ENCODE assay signal across 19 cellular contexts in the genomic region with DNA sequence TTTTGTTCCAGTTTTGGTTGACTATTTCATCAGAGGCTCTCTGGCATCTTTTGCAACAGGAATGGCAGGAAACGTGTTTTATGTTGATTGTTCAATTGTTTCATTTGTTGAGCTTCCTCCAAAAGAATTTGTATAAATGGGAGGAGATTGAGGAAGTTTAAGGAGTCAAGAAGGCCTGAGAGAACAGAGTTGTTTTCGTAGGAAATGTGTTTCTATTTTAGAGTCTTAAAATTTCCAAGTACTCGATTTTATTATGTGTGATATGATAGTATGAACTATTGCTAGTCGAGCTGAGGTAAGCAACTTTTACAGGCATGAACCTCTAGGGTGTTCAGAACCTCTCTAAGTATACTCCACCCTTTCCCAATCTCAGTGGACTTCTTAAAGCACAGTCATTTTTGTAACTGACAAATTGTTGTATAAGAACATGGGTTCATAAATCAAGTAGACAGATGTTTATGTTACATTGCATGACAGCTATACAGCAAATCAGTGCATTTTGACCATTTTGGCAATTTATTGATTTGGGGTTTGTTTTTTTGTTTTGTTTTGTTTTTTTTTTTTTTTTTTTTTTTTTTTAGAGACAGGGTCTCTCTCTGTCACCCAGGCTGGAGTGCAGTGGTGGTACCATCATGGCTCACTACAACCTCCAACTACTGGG. TPM values are rescaled to one million over a fixed set of nuclear protein-coding genes. Genes with fewer than 3 reads are reported as not detected.
DNase-seq lines count a peak whose midpoint lies in the region; ATAC-seq and TF ChIP-seq lines count a peak whose summit lies in the region.
"Had no signal": no experiment of that assay in that cellular context is flagged by ENCODE, and none has a peak within 500 bp of the region (broad histone marks: within the 10 kb centered on the region; RNA-seq: fewer than 3 reads in every experiment).

No MANE protein-coding gene starts in this region.

- ATAC-seq in sciatic nerve = peak; percentile 57
- ATAC-seq in GM18517 (IDR thresholded peaks at IDR 0.05; ENCODE audit: unreplicated experiment) = no peak
- ATAC-seq: WTC11 had no signal

- H3K79me1 ChIP-seq in H9 (ENCODE audit: insufficient read depth, low read depth, low read length, poor library complexity, severe bottlenecking) (no peaks in the 10 kb centered on the region), trophoblast cell (ENCODE audit: low read length) (no peaks in the 10 kb centered on the region)

- no peak overlapping the region for H2AK5ac ChIP-seq in H9 (ENCODE audit: insufficient read length, low read length)
- H2AK5ac ChIP-seq in trophoblast cell (ENCODE audit: low read length) = no peak overlapping the region

- H3K9ac ChIP-seq in SK-N-MC (ENCODE audit: insufficient read length) = no peak overlapping the region
- no peak overlapping the region for H3K9ac ChIP-seq in H9 (ENCODE audit: extremely low read depth, insufficient read length, low read length)
- no peak overlapping the region for H3K9ac ChIP-seq in trophoblast cell (ENCODE audit: low read length)

- H3K4me1 Mint-ChIP-seq in H9 = peaks cover 5 to 10% of the 10 kb centered on the region in 2 experiments; a peak in 3 of 4 replicates

- peak; percentile 30 for DNase-seq in GM04503 (ENCODE audit: low read depth)
- no peak for DNase-seq in SK-N-MC (ENCODE audit: low read depth, low spot score)
- peak; percentile 11 for DNase-seq in fibroblast of gingiva (ENCODE audit: low read depth)
- no peak for DNase-seq in sciatic nerve (ENCODE audit: low spot score)
- DNase-seq in H9 = no peak
- no peak for DNase-seq in BE2C
- DNase-seq in trophoblast cell = no peak
- DNase-seq: activated CD8-positive, alpha-beta memory T cell treated with anti-CD3 and anti-CD28 coated beads, Interleukin-2, amount 50 U/mL, for 48 hours; Caco-2; foreskin melanocyte; NCI-H1694 treated with DMSO at 0.1 percent for 48 hours; NCI-H748 treated with DMSO at 0.1 percent for 48 hours; SHP77 treated with DMSO at 0.1 percent for 48 hours had no signal

- H3K27ac ChIP-seq in SK-N-MC = peak overlapping the region; percentile 88
- H3K27ac ChIP-seq in H9 (ENCODE audit: insufficient read length, low read depth, low read length) = no peak overlapping the region
- H3K27ac ChIP-seq in trophoblast cell (ENCODE audit: low read depth, low read length) = no peak overlapping the region

- H2BK12ac ChIP-seq in H9 (ENCODE audit: insufficient read length, low read depth, low read length) = no peak overlapping the region
- no peak overlapping the region for H2BK12ac ChIP-seq in trophoblast cell (ENCODE audit: low read length)

- H3K36me3 ChIP-seq in SK-N-MC (ENCODE audit: insufficient read depth, low read length) (peaks cover 35% of the 10 kb centered on the region), BE2C (peaks cover 6% of the 10 kb centered on the region), trophoblast cell (ENCODE audit: control insufficient read depth in 1 of 2, insufficient read depth in 2 of 2, low read length in 2 of 2) (peaks cover 0 to 8% of the 10 kb centered on the region in 2 experiments)

- no peak overlapping the region for H2BK5ac ChIP-seq in H9 (ENCODE audit: insufficient read length, low read length)
- H2BK5ac ChIP-seq in trophoblast cell (ENCODE audit: low read depth, low read length, poor library complexity) = no peak overlapping the region

- H3K18ac ChIP-seq in H9 (ENCODE audit: insufficient read length, low read depth, low read length) = no peak overlapping the region
- H3K18ac ChIP-seq in trophoblast cell (ENCODE audit: low read length) = no peak overlapping the region

- H4K91ac ChIP-seq in H9 (ENCODE audit: insufficient read length, low read depth, low read length) (no peak overlapping the region), trophoblast cell (ENCODE audit: low read depth, low read length) (no peak overlapping the region)

- peaks cover 12 to 28% (median 28%) of the 10 kb centered on the region in 3 experiments for H3K36me3 Mint-ChIP-seq in H9 (ENCODE audit: insufficient read depth in 1 of 3, low read depth in 3 of 3)

- no peak overlapping the region for H3K4ac ChIP-seq in H9 (ENCODE audit: low read depth, low read length)
- H3K4ac ChIP-seq in trophoblast cell (ENCODE audit: low read depth, low read length) = no peak overlapping the region

- H4K20me1 ChIP-seq in H9 (ENCODE audit: control insufficient read depth, insufficient read depth, insufficient read length) = no peaks in the 10 kb centered on the region

- H2BK120ac ChIP-seq in H9 (ENCODE audit: low read depth, low read length, poor library complexity, severe bottlenecking) (no peak overlapping the region), trophoblast cell (ENCODE audit: insufficient read depth, low read length, poor library complexity) (no peak overlapping the region)

- intact Hi-C loops in sciatic nerve (cut with DNase I) = no loop called here

- H3K27ac Mint-ChIP-seq in H9 = no peak overlapping the region; a peak in 1 of 7 replicates
- H3K27ac Mint-ChIP-seq: activated naive CD4-positive, alpha-beta T cell treated with anti-CD3 and anti-CD28 coated beads, Interleukin-2, amount 50 U/mL, for 72 hours; IgD-negative memory B cell; stimulated activated naive CD8-positive, alpha-beta T cell treated with anti-CD3 and anti-CD28 coated beads, Interleukin-15, Interleukin-2, amounts not matched to agents 100 ng/mL and 50 ng/mL, for 24 hours; WTC11 had no signal

- H4K8ac ChIP-seq in H9 (replicated peaks; ENCODE audit: insufficient read length, low read depth, low read length) (no peak overlapping the region), trophoblast cell (ENCODE audit: low read depth, low read length) (no peak overlapping the region)

- no peak overlapping the region for H2BK20ac ChIP-seq in H9 (ENCODE audit: low read depth, low read length, poor library complexity, severe bottlenecking)

- H3K4me2 ChIP-seq in H9 (ENCODE audit: insufficient read depth, insufficient read length, low read length) = no peak overlapping the region
- no peak overlapping the region for H3K4me2 ChIP-seq in trophoblast cell (ENCODE audit: low read length)

- H3K27me3 ChIP-seq in H9 (ENCODE audit: insufficient read depth, low read length) = no peaks in the 10 kb centered on the region
- no peaks in the 10 kb centered on the region for H3K27me3 ChIP-seq in BE2C
- H3K27me3 ChIP-seq in trophoblast cell (ENCODE audit: insufficient read depth, low read length) = no peaks in the 10 kb centered on the region

- H3T11ph ChIP-seq in H9 (ENCODE audit: low read length) = no peak overlapping the region

- H2BK15ac ChIP-seq in H9 (ENCODE audit: low read depth, low read length) = no peak overlapping the region

- H3K9me3 ChIP-seq in SK-N-MC (ENCODE audit: low read depth, low read length) (peaks cover 10% of the 10 kb centered on the region; the same call in 1 of the 2 replicates), H9 (ENCODE audit: control insufficient read depth, low read depth, low read length) (no peaks in the 10 kb centered on the region), BE2C (no peaks in the 10 kb centered on the region), trophoblast cell (ENCODE audit: insufficient read depth, low read depth, low read length) (no peaks in the 10 kb centered on the region)
- H3K9me3 ChIP-seq: Caco-2 had no signal

- WGBS in H9 (ENCODE audit: extremely low coverage, insufficient read length, low lambda C conversion rate) = no CpG with 5 or more reads among the region's 4 CpGs
- WGBS in trophoblast cell (ENCODE audit: extremely low coverage, insufficient coverage, insufficient read length) = no CpG with 5 or more reads among the region's 4 CpGs

- H3K56ac ChIP-seq in H9 (ENCODE audit: insufficient read length, low read depth, low read length) = no peak overlapping the region

- H3K4me3 ChIP-seq in SK-N-MC (peak overlapping the region; percentile 48; the same call in 1 of the 2 replicates), BE2C (ENCODE audit: low read depth, low read length) (no peak overlapping the region), trophoblast cell (ENCODE audit: low read depth, low read length) (no peak overlapping the region)

- H3K4me1 ChIP-seq in H9 (ENCODE audit: insufficient read depth, low read length) (no peaks in the 10 kb centered on the region), BE2C (no peaks in the 10 kb centered on the region), trophoblast cell (ENCODE audit: control insufficient read depth in 1 of 2, insufficient read depth in 2 of 2, low read length in 2 of 2) (no peaks in the 10 kb centered on the region)
- H3K4me1 ChIP-seq: Caco-2 had no signal

- H3K9me3 Mint-ChIP-seq in H9 = peaks cover 22% of the 10 kb centered on the region in 2 experiments; a peak in 4 of 5 replicates

- H3K14ac ChIP-seq in H9 (ENCODE audit: insufficient read depth, low read length) (no peak overlapping the region), trophoblast cell (ENCODE audit: low read length) (no peak overlapping the region)

- no peak overlapping the region for H3K23ac ChIP-seq in H9 (ENCODE audit: insufficient read length, low read depth, low read length)
- no peak overlapping the region for H3K23ac ChIP-seq in trophoblast cell (ENCODE audit: low read length)

- TF ChIP-seq CTCF in H9 (conservative IDR thresholded peaks at IDR 0.05) (no peak), BE2C (IDR thresholded peaks at IDR 0.05; ENCODE audit: low read depth, low read length) (no peak)

- H4K5ac ChIP-seq in H9 (ENCODE audit: insufficient read length, low read depth, low read length) = no peak overlapping the region

- H4K12ac ChIP-seq in trophoblast cell (ENCODE audit: low read depth, low read length) = no peak overlapping the region

- no peak overlapping the region for H3K4me3 Mint-ChIP-seq in H9
- H3K4me3 Mint-ChIP-seq: IgD-negative memory B cell; stimulated activated naive CD8-positive, alpha-beta T cell treated with anti-CD3 and anti-CD28 coated beads, Interleukin-15, Interleukin-2, amounts not matched to agents 100 ng/mL and 50 ng/mL, for 24 hours; WTC11 had no signal

- no peaks in the 10 kb centered on the region for H3K27me3 Mint-ChIP-seq in H9 (ENCODE audit: low read depth)
- H3K27me3 Mint-ChIP-seq: IgD-negative memory B cell; stimulated activated naive CD8-positive, alpha-beta T cell treated with anti-CD3 and anti-CD28 coated beads, Interleukin-15, Interleukin-2, amounts not matched to agents 100 ng/mL and 50 ng/mL, for 24 hours had no signal

- H3K79me2 ChIP-seq in H9 (ENCODE audit: insufficient read depth, low read length) = no peaks in the 10 kb centered on the region
- no peaks in the 10 kb centered on the region for H3K79me2 ChIP-seq in trophoblast cell (ENCODE audit: control insufficient read depth, insufficient read depth, low read length, poor library complexity)

- H3K23me2 ChIP-seq in H9 (ENCODE audit: insufficient read length, low read depth, low read length, poor library complexity, severe bottlenecking) = no peaks in the 10 kb centered on the region

- H2AFZ ChIP-seq in H9 (ENCODE audit: low read length) (no peak overlapping the region), trophoblast cell (ENCODE audit: insufficient read depth, low read length, poor library complexity) (no peak overlapping the region)

RNA-seq across cellular contexts. Expression of gene POLK, which starts 47.4 kb away (rescaled TPM):
- 63.8 TPM for total RNA-seq in sciatic nerve
- 7.6 and 9.9 TPM in 2 replicates for total RNA-seq in H9 (2021)
- polyA plus RNA-seq in BE2C (2012; ENCODE audit: insufficient read depth, insufficient read length, low read depth) = 13.8 TPM
- 6.5 and 7.2 TPM in 2 replicates for polyA plus RNA-seq in trophoblast cell (2013)

RNA-seq across cellular contexts. Expression of gene CERT1, which starts 47.7 kb away (rescaled TPM):
- total RNA-seq in sciatic nerve (44.6 TPM), H9 (2021) (48.1 and 50.2 TPM in 2 replicates)
- 35.5 TPM for polyA plus RNA-seq in BE2C (2012; ENCODE audit: insufficient read depth, insufficient read length, low read depth)
- polyA plus RNA-seq in trophoblast cell (2013) = 20.3 and 20.5 TPM in 2 replicates

RNA-seq across cellular contexts. Expression of gene ANKDD1B, which starts 52.2 kb away (rescaled TPM):
- total RNA-seq in sciatic nerve = 3.6 TPM
- total RNA-seq in H9 (2021) = 0.33 and 0.44 TPM in 2 replicates
- 0.73 TPM for polyA plus RNA-seq in BE2C (2012; ENCODE audit: insufficient read depth, insufficient read length, low read depth)
- 0.07 and 0.10 TPM in 2 replicates for polyA plus RNA-seq in trophoblast cell (2013)
- total RNA-seq: myocyte had no signal

Comparison
In these comparisons a context has a peak if more than half of its experiments do, and no peak if none do; other contexts are left out.
1. DNase-seq: peak in GM04503 (single experiment) and fibroblast of gingiva (single experiment); none in SK-N-MC (single experiment), sciatic nerve (single experiment), H9 (single experiment), BE2C (single experiment) and trophoblast cell (0 of 2).